Comparison of ENCODE assay signal across 10 cellular contexts in genomic region chr3:182609575-182610156, GRCh38.
DNase-seq lines count a peak whose midpoint lies in the region; ATAC-seq and TF ChIP-seq lines count a peak whose summit lies in the region.
"Had no signal": no experiment of that assay in that cellular context is flagged by ENCODE, and none has a peak within 500 bp of the region (broad histone marks: within the 10 kb centered on the region; RNA-seq: fewer than 3 reads in every experiment).

No MANE protein-coding gene starts in this region.

- H3T11ph ChIP-seq in H9 (ENCODE audit: low read length): no peak overlapping the region

- CTCF ChIA-PET in MCF 10A (lab: Yijun Ruan, JAX): interaction anchor here (0.7 to 1.3 kb wide), 2 partner anchors 9 to 907 kb away, joined by 3 to 4 read pairs; no protein-coding TSS in a partner anchor

- no peak overlapping the region for H4K5ac ChIP-seq in H9 (ENCODE audit: insufficient read length, low read depth, low read length)

- H2BK5ac ChIP-seq in H9 (ENCODE audit: insufficient read length, low read length): no peak overlapping the region

- no peak overlapping the region for H3K9ac ChIP-seq in H9 (ENCODE audit: extremely low read depth, insufficient read length, low read length)

- H4K91ac ChIP-seq in H9 (ENCODE audit: insufficient read length, low read depth, low read length): no peak overlapping the region

- H3K9me3 ChIP-seq in H9 (ENCODE audit: control insufficient read depth, low read depth, low read length) (no peaks in the 10 kb centered on the region), prostate gland (no peaks in the 10 kb centered on the region)

- no peak overlapping the region for H3K4ac ChIP-seq in H9 (ENCODE audit: low read depth, low read length)

- H3K36me3 Mint-ChIP-seq in H9 (ENCODE audit: insufficient read depth in 1 of 3, low read depth in 3 of 3): no peaks in the 10 kb centered on the region
- H3K36me3 Mint-ChIP-seq in MCF 10A (ENCODE audit: insufficient read depth, unreplicated experiment): no peaks in the 10 kb centered on the region

- WGBS in H9 (ENCODE audit: extremely low coverage, insufficient read length, low lambda C conversion rate): no CpG with 5 or more reads among the region's 6 CpGs
- WGBS in prostate gland: 33% methylated on average over 6 of the region's 6 CpGs

- DNase-seq in H9 (no peak), NCI-H2029 (lab: John Stamatoyannopoulos, UW) (peak; percentile 80), MCF 10A (ENCODE audit: unreplicated experiment) (peak; percentile 71), prostate gland (ENCODE audit: low spot score) (peak; percentile 22), SK-N-DZ (ENCODE audit: low spot score) (no peak), G401 (ENCODE audit: low spot score) (no peak)
- DNase-seq in stimulated activated CD4-positive, alpha-beta T cell treated with anti-CD3 and anti-CD28 coated beads, Interleukin-2, amount 100 ng/mL, for 48 hours: no peak
- DNase-seq: effector CD8-positive, alpha-beta T cell had no signal

- H2BK15ac ChIP-seq in H9 (ENCODE audit: low read depth, low read length): no peak overlapping the region

- in situ Hi-C loops in G401 (cut with HindIII; ENCODE audit: low sequenced_read_pairs): no loop called here

- no peak overlapping the region for H2BK12ac ChIP-seq in H9 (ENCODE audit: insufficient read length, low read depth, low read length)

- no peaks in the 10 kb centered on the region for H4K20me1 ChIP-seq in H9 (ENCODE audit: control insufficient read depth, insufficient read depth, insufficient read length)

- no peak for ATAC-seq in HG03521 (IDR thresholded peaks at IDR 0.05; ENCODE audit: unreplicated experiment)

- no peaks in the 10 kb centered on the region for H3K23me2 ChIP-seq in H9 (ENCODE audit: insufficient read length, low read depth, low read length, poor library complexity, severe bottlenecking)

- TF ChIP-seq CTCF in H9 (conservative IDR thresholded peaks at IDR 0.05) (no peak), MCF 10A (IDR thresholded peaks at IDR 0.05; ENCODE audit: unreplicated experiment) (no peak), prostate gland (IDR thresholded peaks at IDR 0.05) (no peak)

- peak overlapping the region; percentile 6 to 63 (median 6); a peak in 4 of 7 replicates for H3K27ac Mint-ChIP-seq in H9
- H3K27ac Mint-ChIP-seq in MCF 10A (ENCODE audit: low read depth, unreplicated experiment): peak overlapping the region; percentile 59

- no peaks in the 10 kb centered on the region for H3K4me1 ChIP-seq in H9 (ENCODE audit: insufficient read depth, low read length)
- H3K4me1 ChIP-seq in prostate gland (replicated peaks): no peaks in the 10 kb centered on the region

- H3K79me1 ChIP-seq in H9 (ENCODE audit: insufficient read depth, low read depth, low read length, poor library complexity, severe bottlenecking): no peaks in the 10 kb centered on the region

- intact Hi-C loops in MCF 10A (cut with micrococcal nuclease): no loop called here
- intact Hi-C loops in prostate gland (cut with DNase I): no loop called here

- H2BK20ac ChIP-seq in H9 (ENCODE audit: low read depth, low read length, poor library complexity, severe bottlenecking): no peak overlapping the region

- no peak overlapping the region for H3K27ac ChIP-seq in H9 (ENCODE audit: insufficient read length, low read depth, low read length)
- H3K27ac ChIP-seq in prostate gland: no peak overlapping the region
- H3K27ac ChIP-seq: skin epidermis had no signal

- H3K27me3 ChIP-seq in H9 (ENCODE audit: insufficient read depth, low read length) (no peaks in the 10 kb centered on the region), prostate gland (replicated peaks; ENCODE audit: insufficient read depth) (no peaks in the 10 kb centered on the region)

- H3K23ac ChIP-seq in H9 (ENCODE audit: insufficient read length, low read depth, low read length): no peak overlapping the region

- H2BK120ac ChIP-seq in H9 (ENCODE audit: low read depth, low read length, poor library complexity, severe bottlenecking): no peak overlapping the region

- H3K9me3 Mint-ChIP-seq in H9 (no peaks in the 10 kb centered on the region), MCF 10A (ENCODE audit: unreplicated experiment) (no peaks in the 10 kb centered on the region)

- H3K14ac ChIP-seq in H9 (ENCODE audit: insufficient read depth, low read length): no peak overlapping the region

- BruUV-seq in MCF 10A (replicated peaks; lab: Mats Ljungman, UMichigan): no TSS peak

- no peaks in the 10 kb centered on the region for H3K79me2 ChIP-seq in H9 (ENCODE audit: insufficient read depth, low read length)

- H3K4me2 ChIP-seq in H9 (ENCODE audit: insufficient read depth, insufficient read length, low read length): no peak overlapping the region

- H3K4me3 Mint-ChIP-seq in H9 (no peak overlapping the region), MCF 10A (ENCODE audit: unreplicated experiment) (peak overlapping the region; percentile 31)

- H3K4me1 Mint-ChIP-seq in H9 (peaks cover 8 to 18% of the 10 kb centered on the region in 2 experiments), MCF 10A (ENCODE audit: insufficient read depth, unreplicated experiment) (peaks cover 16% of the 10 kb centered on the region)

- H2AK5ac ChIP-seq in H9 (ENCODE audit: insufficient read length, low read length): no peak overlapping the region

- no peak overlapping the region for H3K18ac ChIP-seq in H9 (ENCODE audit: insufficient read length, low read depth, low read length)

- H3K4me3 ChIP-seq in prostate gland: no peak overlapping the region
- H3K4me3 ChIP-seq: skin epidermis had no signal

- H3K36me3 ChIP-seq in prostate gland: no peaks in the 10 kb centered on the region

- no peak overlapping the region for H4K8ac ChIP-seq in H9 (replicated peaks; ENCODE audit: insufficient read length, low read depth, low read length)

- no peak for TF ChIP-seq POLR2A in prostate gland (IDR thresholded peaks at IDR 0.05)

- no peak overlapping the region for H2AFZ ChIP-seq in H9 (ENCODE audit: low read length)

- H3K56ac ChIP-seq in H9 (ENCODE audit: insufficient read length, low read depth, low read length): no peak overlapping the region

- POLR2A ChIA-PET in MCF 10A (lab: Yijun Ruan, JAX): interaction anchor here (0.6 to 0.7 kb wide), 3 partner anchors 25 to 83 kb away, joined by 3 read pairs; no protein-coding TSS in a partner anchor

- H3K27me3 Mint-ChIP-seq in H9 (ENCODE audit: low read depth): no peaks in the 10 kb centered on the region
- no peaks in the 10 kb centered on the region for H3K27me3 Mint-ChIP-seq in MCF 10A (ENCODE audit: insufficient read depth, unreplicated experiment)

Comparison
In these comparisons a context has a peak if more than half of its experiments do, and no peak if none do; other contexts are left out.
1. DNase-seq: peak in NCI-H2029 (single experiment), MCF 10A (single experiment) and prostate gland (single experiment); none in H9 (single experiment), stimulated activated CD4-positive, alpha-beta T cell treated with anti-CD3 and anti-CD28 coated beads, Interleukin-2, amount 100 ng/mL, for 48 hours (0 of 2), SK-N-DZ (single experiment) and G401 (single experiment).